ENCODE assay signal across 1 cellular context in genomic region chr6:137848672-137849071, GRCh38.
A peak's percentile ranks its signal among the peaks of the same experiment; 100 is the strongest.
TF ChIP-seq lines count a peak whose summit lies in the region.

No MANE protein-coding gene starts in this region.

TF ChIP-seq in HepG2, 621 proteins besides CTCF, POLR2A, EP300 and RAD21 (continued from another document and continues in another):
- TF ChIP-seq PRDM4 (CRISPR knock-in tag; IDR thresholded peaks at IDR 0.05; ENCODE audit: borderline replicate concordance) (no peak), ZMYM3 (CRISPR knock-in tag; IDR thresholded peaks at IDR 0.05) (no peak), TAF1 (CRISPR knock-in tag; IDR thresholded peaks at IDR 0.05) (no peak), SOX5 (CRISPR knock-in tag; IDR thresholded peaks at IDR 0.05; ENCODE audit: borderline replicate concordance) (peak; percentile 64; the same call in 1 of the 2 replicates), HMG20A (CRISPR knock-in tag; IDR thresholded peaks at IDR 0.05; ENCODE audit: borderline replicate concordance) (peak; percentile 55; the same call in 1 of the 2 replicates), RAD51 (IDR thresholded peaks at IDR 0.05; ENCODE audit: borderline replicate concordance) (no peak), SAFB2 (CRISPR knock-in tag; IDR thresholded peaks at IDR 0.05; ENCODE audit: borderline replicate concordance, low read depth) (no peak), NCOA2 (CRISPR knock-in tag; IDR thresholded peaks at IDR 0.05) (peak; percentile 58), SOX13 (IDR thresholded peaks at IDR 0.05) (no peak), SOX13 (CRISPR knock-in tag; conservative IDR thresholded peaks at IDR 0.05 in 1 of 2, IDR thresholded peaks at IDR 0.05 in 1 of 2) (peak in 1 of 2 experiments; percentile 50; a peak in 1 of 4 replicates), HCFC1 (IDR thresholded peaks at IDR 0.05; ENCODE audit: low read depth, low read length) (no peak), RXRB (CRISPR knock-in tag; IDR thresholded peaks at IDR 0.05; ENCODE audit: borderline replicate concordance) (peak; percentile 82), FOXA1 (IDR thresholded peaks at IDR 0.05) (no peak), FOXA1 (CRISPR knock-in tag; IDR thresholded peaks at IDR 0.05) (peak; percentile 53), ZNF761 (CRISPR knock-in tag; conservative IDR thresholded peaks at IDR 0.05) (no peak), HOXA5 (CRISPR knock-in tag; IDR thresholded peaks at IDR 0.05) (0 out of 2 replicates have a peak, but pooled peaks have one; percentile 42), ZNF407 (CRISPR knock-in tag; IDR thresholded peaks at IDR 0.05; ENCODE audit: not compliant biosample characterization) (no peak), HOXA7 (CRISPR knock-in tag; IDR thresholded peaks at IDR 0.05) (no peak), BRD4 (CRISPR knock-in tag; IDR thresholded peaks at IDR 0.05) (no peak), PAWR (CRISPR knock-in tag; IDR thresholded peaks at IDR 0.05; ENCODE audit: borderline replicate concordance) (no peak), ZNF570 (CRISPR knock-in tag; IDR thresholded peaks at IDR 0.05; ENCODE audit: borderline replicate concordance) (no peak), IKZF5 (CRISPR knock-in tag; IDR thresholded peaks at IDR 0.05) (no peak), NR2F6 (IDR thresholded peaks at IDR 0.05) (0 out of 2 replicates have a peak, but pooled peaks have one; percentile 19), NR2F6 (CRISPR knock-in tag; IDR thresholded peaks at IDR 0.05) (0 out of 2 replicates have a peak, but pooled peaks have one; percentile 28), SNAI1 (CRISPR knock-in tag; IDR thresholded peaks at IDR 0.05; ENCODE audit: borderline replicate concordance) (no peak), RARA (CRISPR knock-in tag; IDR thresholded peaks at IDR 0.05) (peak; percentile 58; the same call in 1 of the 2 replicates), RFX1 (IDR thresholded peaks at IDR 0.05) (no peak), PBX2 (CRISPR knock-in tag; IDR thresholded peaks at IDR 0.05) (no peak), AHDC1 (CRISPR knock-in tag; IDR thresholded peaks at IDR 0.05; ENCODE audit: borderline replicate concordance) (peak; percentile 82; the same call in 1 of the 2 replicates), ZNF180 (CRISPR knock-in tag; IDR thresholded peaks at IDR 0.05; ENCODE audit: borderline replicate concordance, low read depth) (no peak), ZNF703 (CRISPR knock-in tag; IDR thresholded peaks at IDR 0.05; ENCODE audit: borderline replicate concordance) (no peak), PCBP2 (optimal IDR thresholded peaks at IDR 0.05; ENCODE audit: low read depth, low read length, poor library complexity, severe bottlenecking) (no peak), SAP130 (CRISPR knock-in tag; IDR thresholded peaks at IDR 0.05; ENCODE audit: low read depth) (peak; percentile 42; the same call in 1 of the 2 replicates), ZNF251 (CRISPR knock-in tag; IDR thresholded peaks at IDR 0.05) (no peak), RFX3 (CRISPR knock-in tag; IDR thresholded peaks at IDR 0.05) (no peak), HNRNPL (IDR thresholded peaks at IDR 0.05; ENCODE audit: low read depth, low read length) (no peak), SIN3A (IDR thresholded peaks at IDR 0.05; ENCODE audit: borderline replicate concordance, low read depth, low read length) (no peak), CCAR2 (optimal IDR thresholded peaks at IDR 0.05; ENCODE audit: low read depth, low read length) (no peak), NCOA1 (CRISPR knock-in tag; IDR thresholded peaks at IDR 0.05) (no peak), ARID5B (CRISPR knock-in tag; IDR thresholded peaks at IDR 0.05) (peak; percentile 87)
